In the genomic region with DNA sequence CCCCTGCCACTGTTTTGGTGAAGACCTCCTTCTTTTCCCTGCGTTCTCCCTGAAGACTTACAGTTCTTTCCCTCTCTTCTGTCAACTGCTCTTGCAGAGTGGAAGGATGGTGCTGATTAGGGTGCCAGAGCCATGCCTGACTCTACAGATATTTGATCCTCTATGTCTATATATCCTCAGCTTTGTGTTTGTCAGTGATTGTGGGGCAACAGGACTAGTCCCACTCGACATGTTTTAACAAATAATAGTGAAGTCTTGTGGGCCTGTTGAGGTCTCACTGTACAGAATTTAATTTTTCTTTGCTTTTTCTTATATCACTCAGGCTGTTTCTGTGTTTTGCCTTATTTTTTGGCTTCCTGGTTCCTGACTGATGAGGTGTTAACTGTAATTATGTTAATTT, we compare ENCODE assay signal across 1 cellular context.
TF ChIP-seq lines count a peak whose summit lies in the region.

No MANE protein-coding gene starts in this region.

TF ChIP-seq in HepG2, 621 proteins besides CTCF, POLR2A, EP300 and RAD21:
- TF ChIP-seq ZNF761 (CRISPR knock-in tag; conservative IDR thresholded peaks at IDR 0.05) (0 out of 2 replicates have a peak, but pooled peaks have one; percentile 71), ZNF552 (CRISPR knock-in tag; IDR thresholded peaks at IDR 0.05; ENCODE audit: borderline replicate concordance) (no peak), RXRA (CRISPR knock-in tag; IDR thresholded peaks at IDR 0.05) (no peak)
TF ChIP-seq in HepG2: peak in this region for 1.
